14 cellular contexts compared by ENCODE assay signal in genomic region chrX:150212672-150213480, GRCh38.
DNase-seq lines count a peak whose midpoint lies in the region; ATAC-seq, FAIRE-seq and TF ChIP-seq lines count a peak whose summit lies in the region.
"Had no signal": no experiment of that assay in that cellular context is flagged by ENCODE, and none has a peak within 500 bp of the region (broad histone marks: within the 10 kb centered on the region; RNA-seq: fewer than 3 reads in every experiment).

No MANE protein-coding gene starts in this region.

- WGBS in prostate gland, result 36% methylated on average over 6 of the region's 6 CpGs
- 78% methylated on average over 6 of the region's 6 CpGs for WGBS in smooth muscle cell (ENCODE audit: low lambda C conversion rate)

- H3K27ac ChIP-seq in GM23338 (ENCODE audit: low read depth) (no peak overlapping the region), astrocyte (ENCODE audit: low read depth, low read length) (no peak overlapping the region), left ventricle myocardium inferior (replicated peaks) (peak overlapping the region; percentile 68), prostate gland (peak overlapping the region in 1 of 2 donors; percentile 45), smooth muscle cell (ENCODE audit: low read depth) (no peak overlapping the region)
- H3K27ac ChIP-seq: colonic mucosa had no signal

- no peak overlapping the region for H3K27ac Mint-ChIP-seq in GM23338
- no peak overlapping the region for H3K27ac Mint-ChIP-seq in astrocyte (ENCODE audit: unreplicated experiment)
- H3K27ac Mint-ChIP-seq: activated B cell treated with CpG ODN at 0.5 μM for 24 hours; activated naive CD8-positive, alpha-beta T cell treated with anti-CD3 and anti-CD28 coated beads for 36 hours; immature natural killer cell had no signal

- no peak overlapping the region for H3K4me3 Mint-ChIP-seq in GM23338
- no peak overlapping the region for H3K4me3 Mint-ChIP-seq in astrocyte (ENCODE audit: unreplicated experiment)
- H3K4me3 Mint-ChIP-seq: activated B cell treated with CpG ODN at 0.5 μM for 24 hours; activated naive CD8-positive, alpha-beta T cell treated with anti-CD3 and anti-CD28 coated beads for 36 hours; CD4-positive, CD25-positive, alpha-beta regulatory T cell; immature natural killer cell had no signal

- H4K20me1 ChIP-seq in GM23338 (replicated peaks; ENCODE audit: insufficient read depth) (no peaks in the 10 kb centered on the region), astrocyte (ENCODE audit: insufficient read depth, low read length) (no peaks in the 10 kb centered on the region), smooth muscle cell (ENCODE audit: low read depth) (no peaks in the 10 kb centered on the region)

- DNase-seq in GM23338 (ENCODE audit: low spot score) (peak; percentile 14), astrocyte (ENCODE audit: low read depth) (no peak), left ventricle myocardium inferior (peak; percentile 48), prostate gland (ENCODE audit: low spot score) (peak; percentile 30), smooth muscle cell (lab: John Stamatoyannopoulos, UW; ENCODE audit: unreplicated experiment) (no peak), NCI-H1436 (lab: John Stamatoyannopoulos, UW) (no peak), DMS153 (lab: John Stamatoyannopoulos, UW) (no peak)
- DNase-seq: activated B cell treated with CpG ODN at 0.5 μM for 24 hours; activated naive CD8-positive, alpha-beta T cell treated with anti-CD3 and anti-CD28 coated beads for 36 hours; CD4-positive, CD25-positive, alpha-beta regulatory T cell; colonic mucosa; immature natural killer cell; stimulated activated naive CD4-positive, alpha-beta T cell treated with Interleukin-2 at 50 U/mL for 16 hours had no signal

- ATAC-seq in GM23338, result peak; percentile 42; the same call in 2 of the 3 replicates
- ATAC-seq in HG02938 (IDR thresholded peaks at IDR 0.05; ENCODE audit: unreplicated experiment), result no peak

- no peaks in the 10 kb centered on the region for H3F3A ChIP-seq in GM23338 (replicated peaks; ENCODE audit: low read depth)
- H3F3A ChIP-seq in smooth muscle cell (ENCODE audit: low read depth), result no peaks in the 10 kb centered on the region

- no peaks in the 10 kb centered on the region for H3K9me3 ChIP-seq in astrocyte (ENCODE audit: insufficient read depth, low read depth, low read length)
- H3K9me3 ChIP-seq in left ventricle myocardium inferior (replicated peaks), result no peaks in the 10 kb centered on the region
- H3K9me3 ChIP-seq in prostate gland, result no peaks in the 10 kb centered on the region
- H3K9me3 ChIP-seq in smooth muscle cell (replicated peaks; ENCODE audit: low read depth), result no peaks in the 10 kb centered on the region
- H3K9me3 ChIP-seq: colonic mucosa had no signal

- peak; percentile 68 for FAIRE-seq in astrocyte (lab: Jason Lieb, UNC)

- no peak overlapping the region for H3K9ac ChIP-seq in astrocyte (ENCODE audit: low read length)
- no peak overlapping the region for H3K9ac ChIP-seq in smooth muscle cell (ENCODE audit: low read depth)

- H3K9me3 Mint-ChIP-seq in GM23338 (no peaks in the 10 kb centered on the region), astrocyte (ENCODE audit: unreplicated experiment) (no peaks in the 10 kb centered on the region)
- H3K9me3 Mint-ChIP-seq: activated B cell treated with CpG ODN at 0.5 μM for 24 hours; activated naive CD8-positive, alpha-beta T cell treated with anti-CD3 and anti-CD28 coated beads for 36 hours; CD4-positive, CD25-positive, alpha-beta regulatory T cell; immature natural killer cell had no signal

- H3K4me1 Mint-ChIP-seq in GM23338 (peaks cover 12% of the 10 kb centered on the region), astrocyte (ENCODE audit: low read depth, unreplicated experiment) (peaks cover 2% of the 10 kb centered on the region)
- H3K4me1 Mint-ChIP-seq: activated B cell treated with CpG ODN at 0.5 μM for 24 hours; activated naive CD8-positive, alpha-beta T cell treated with anti-CD3 and anti-CD28 coated beads for 36 hours; CD4-positive, CD25-positive, alpha-beta regulatory T cell; immature natural killer cell had no signal

- no peaks in the 10 kb centered on the region for H3K9me2 ChIP-seq in GM23338 (ENCODE audit: insufficient read depth)

- H3K27me3 Mint-ChIP-seq in GM23338 (ENCODE audit: insufficient read depth, low read depth, poor library complexity) (peaks cover 1% of the 10 kb centered on the region), astrocyte (ENCODE audit: low read depth, unreplicated experiment) (peaks cover 5% of the 10 kb centered on the region)
- H3K27me3 Mint-ChIP-seq: activated B cell treated with CpG ODN at 0.5 μM for 24 hours; activated naive CD8-positive, alpha-beta T cell treated with anti-CD3 and anti-CD28 coated beads for 36 hours; CD4-positive, CD25-positive, alpha-beta regulatory T cell had no signal

- TF ChIP-seq POLR2A in prostate gland (IDR thresholded peaks at IDR 0.05), result no peak

- H3K27me3 ChIP-seq in GM23338 (ENCODE audit: insufficient read depth), result no peaks in the 10 kb centered on the region
- H3K27me3 ChIP-seq in astrocyte (ENCODE audit: insufficient read depth, low read length), result no peaks in the 10 kb centered on the region
- peaks cover 2% of the 10 kb centered on the region for H3K27me3 ChIP-seq in left ventricle myocardium inferior (ENCODE audit: low read depth)
- H3K27me3 ChIP-seq in prostate gland (replicated peaks; ENCODE audit: insufficient read depth), result no peaks in the 10 kb centered on the region
- no peaks in the 10 kb centered on the region for H3K27me3 ChIP-seq in smooth muscle cell (ENCODE audit: low read depth)
- H3K27me3 ChIP-seq: colonic mucosa had no signal

- H3K36me3 Mint-ChIP-seq in GM23338 (ENCODE audit: low read depth) (no peaks in the 10 kb centered on the region), astrocyte (ENCODE audit: low read depth, unreplicated experiment) (no peaks in the 10 kb centered on the region)
- H3K36me3 Mint-ChIP-seq: activated naive CD8-positive, alpha-beta T cell treated with anti-CD3 and anti-CD28 coated beads for 36 hours; CD4-positive, CD25-positive, alpha-beta regulatory T cell; immature natural killer cell had no signal

- H3K4me1 ChIP-seq in GM23338 (ENCODE audit: insufficient read depth), result no peaks in the 10 kb centered on the region
- H3K4me1 ChIP-seq in astrocyte (ENCODE audit: insufficient read depth, low read length), result peaks cover 6% of the 10 kb centered on the region
- peaks cover 16% of the 10 kb centered on the region for H3K4me1 ChIP-seq in left ventricle myocardium inferior
- H3K4me1 ChIP-seq in prostate gland (replicated peaks), result no peaks in the 10 kb centered on the region
- H3K4me1 ChIP-seq in smooth muscle cell (ENCODE audit: low read depth), result no peaks in the 10 kb centered on the region
- H3K4me1 ChIP-seq: colonic mucosa had no signal

- H3K4me3 ChIP-seq in GM23338 (no peak overlapping the region), astrocyte (ENCODE audit: insufficient read depth, low read depth, low read length) (no peak overlapping the region), left ventricle myocardium inferior (no peak overlapping the region), prostate gland (no peak overlapping the region), smooth muscle cell (no peak overlapping the region)
- H3K4me3 ChIP-seq: colonic mucosa had no signal

- H3K79me2 ChIP-seq in GM23338 (replicated peaks; ENCODE audit: insufficient read depth) (no peaks in the 10 kb centered on the region), astrocyte (ENCODE audit: insufficient read depth, low read length) (no peaks in the 10 kb centered on the region), smooth muscle cell (ENCODE audit: low read depth) (no peaks in the 10 kb centered on the region)

- H3K4me2 ChIP-seq in GM23338 (no peak overlapping the region), astrocyte (ENCODE audit: low read length) (no peak overlapping the region), smooth muscle cell (no peak overlapping the region)

- H3K36me3 ChIP-seq in GM23338 (ENCODE audit: insufficient read depth) (no peaks in the 10 kb centered on the region), astrocyte (ENCODE audit: insufficient read depth, low read length) (no peaks in the 10 kb centered on the region), left ventricle myocardium inferior (no peaks in the 10 kb centered on the region), prostate gland (no peaks in the 10 kb centered on the region), smooth muscle cell (ENCODE audit: low read depth) (no peaks in the 10 kb centered on the region)
- H3K36me3 ChIP-seq: colonic mucosa had no signal

- H2AFZ ChIP-seq in GM23338 (no peak overlapping the region), astrocyte (ENCODE audit: low read depth, low read length) (no peak overlapping the region), smooth muscle cell (ENCODE audit: low read depth) (no peak overlapping the region)

- TF ChIP-seq CTCF in GM23338 (conservative IDR thresholded peaks at IDR 0.05; ENCODE audit: low read depth in 2 of 2) (peak in 1 of 2 experiments; percentile 47; a peak in 2 of 4 replicates), astrocyte (IDR thresholded peaks at IDR 0.05; ENCODE audit: insufficient read depth, low read depth, low read length) (no peak), left ventricle myocardium inferior (IDR thresholded peaks at IDR 0.05; ENCODE audit: borderline replicate concordance) (peak; percentile 33), prostate gland (IDR thresholded peaks at IDR 0.05) (no peak), smooth muscle cell (IDR thresholded peaks at IDR 0.05; ENCODE audit: borderline replicate concordance, insufficient read depth, poor library complexity, severe bottlenecking) (no peak)

- intact Hi-C loops in left ventricle myocardium inferior (cut with micrococcal nuclease) (no loop called here), prostate gland (cut with DNase I) (loop anchor here (5.0 kb wide), 1 partner anchor 149 kb away; the partner anchor contains the start of gene MAMLD1)

TF ChIP-seq in GM23338, 12 proteins besides CTCF, POLR2A, EP300 and RAD21 (continues in another document):
- TF ChIP-seq POLR2AphosphoS5 (IDR thresholded peaks at IDR 0.05; ENCODE audit: low read depth) (no peak), ZNF331 (CRISPR knock-in tag; IDR thresholded peaks at IDR 0.05; ENCODE audit: low read depth) (no peak), STAT1 (IDR thresholded peaks at IDR 0.05; ENCODE audit: unreplicated experiment) (no peak)

Comparison
In these comparisons a context has a peak if more than half of its experiments do, and no peak if none do; other contexts are left out.
1. DNase-seq: peak in GM23338 (single experiment), left ventricle myocardium inferior (single experiment) and prostate gland (single experiment); none in astrocyte (single experiment), smooth muscle cell (single experiment), NCI-H1436 (single experiment) and DMS153 (single experiment).